Comparison of ENCODE assay signal across 33 cellular contexts in genomic region chr4:15914736-15915135, GRCh38. TPM values are rescaled to one million over a fixed set of nuclear protein-coding genes. Genes with fewer than 3 reads are reported as not detected.
DNase-seq lines count a peak whose midpoint lies in the region; ATAC-seq and TF ChIP-seq lines count a peak whose summit lies in the region.
"Had no signal": no experiment of that assay in that cellular context is flagged by ENCODE, and none has a peak within 500 bp of the region (broad histone marks: within the 10 kb centered on the region; RNA-seq: fewer than 3 reads in every experiment).

No MANE protein-coding gene starts in this region.

- H3K4me3 Mint-ChIP-seq in activated naive CD4-positive, alpha-beta T cell treated with anti-CD3 and anti-CD28 coated beads, Interleukin-2, amount 10 ng/mL, durations not matched to agents 7 days and 5 days: no peak overlapping the region
- H3K4me3 Mint-ChIP-seq: activated CD4-positive, alpha-beta T cell treated with anti-CD3 and anti-CD28 coated beads, Interleukin-2, amount 10 ng/mL, durations not matched to agents 7 days and 5 days; activated T-cell treated with anti-CD3 and anti-CD28 coated beads, Interleukin-2, amount 50 U/mL, for 4 hours; HFFc6; memory B cell; stimulated activated naive CD8-positive, alpha-beta T cell treated with anti-CD3 and anti-CD28 coated beads, Interleukin-15, Interleukin-2, amounts not matched to agents 100 ng/mL and 50 ng/mL, for 24 hours had no signal

- peak; percentile 60 to 81 for ATAC-seq in activated naive CD4-positive, alpha-beta T cell treated with anti-CD3 and anti-CD28 coated beads, Interleukin-2, amount 50 U/mL, for 72 hours
- peak; percentile 53 for ATAC-seq in stimulated activated naive CD8-positive, alpha-beta T cell treated with anti-CD3 and anti-CD28 coated beads, Interleukin-15, Interleukin-2, amounts not matched to agents 100 U/mL and 50 U/mL, for 24 hours
- no peak for ATAC-seq in GM21526 (IDR thresholded peaks at IDR 0.05; ENCODE audit: low FRiP score, unreplicated experiment)
- ATAC-seq: left lobe of liver had no signal

- peak overlapping the region; percentile 83 for H3K27ac ChIP-seq in RWPE1
- H3K27ac ChIP-seq in epithelial cell of prostate: peak overlapping the region; percentile 98
- H3K27ac ChIP-seq: parathyroid adenoma, Peyer's patch, SJCRH30, skin epidermis, thoracic aorta, uterus had no signal

- DNase-seq in activated naive CD4-positive, alpha-beta T cell treated with anti-CD3 and anti-CD28 coated beads, Interleukin-2, amount 50 U/mL, for 72 hours (ENCODE audit: low spot score in 2 of 2): no peak
- DNase-seq in activated naive CD4-positive, alpha-beta T cell treated with anti-CD3 and anti-CD28 coated beads, Interleukin-2, amount 10 ng/mL, durations not matched to agents 7 days and 5 days: no peak
- no peak for DNase-seq in RWPE1 (ENCODE audit: low spot score)
- no peak for DNase-seq in epithelial cell of prostate (ENCODE audit: low read depth, low spot score)
- no peak for DNase-seq in stimulated activated naive CD8-positive, alpha-beta T cell treated with anti-CD3 and anti-CD28 coated beads, Interleukin-15, Interleukin-2, amounts not matched to agents 100 U/mL and 50 U/mL, for 24 hours
- DNase-seq in GM10266 (ENCODE audit: extremely low spot score): no peak
- DNase-seq in ureter (ENCODE audit: low spot score): no peak
- DNase-seq: activated CD4-positive, alpha-beta T cell treated with anti-CD3 and anti-CD28 coated beads, Interleukin-2, amount 10 ng/mL, durations not matched to agents 7 days and 5 days; activated naive CD4-positive, alpha-beta T cell; activated T-cell treated with anti-CD3 and anti-CD28 coated beads, Interleukin-2, amount 50 U/mL, for 4 hours; amniotic stem cell; glutamatergic neuron; GOT3; KBM-7; NCI-H1417; NCI-H2029 treated with DMSO at 0.1 percent for 48 hours; NCI-H524 treated with DMSO at 0.1 percent for 48 hours; Peyer's patch; retina; SJCRH30; SW 1271; T1000; uterus had no signal

- CTCF ChIA-PET in activated naive CD4-positive, alpha-beta T cell treated with anti-CD3 and anti-CD28 coated beads, Interleukin-2, amount 10 ng/mL, durations not matched to agents 7 days and 5 days (lab: Charles Lee): no interaction called here
- CTCF ChIA-PET in RWPE1 (lab: Yijun Ruan, JAX): no interaction called here

- H3K27me3 Mint-ChIP-seq in activated naive CD4-positive, alpha-beta T cell treated with anti-CD3 and anti-CD28 coated beads, Interleukin-2, amount 10 ng/mL, durations not matched to agents 7 days and 5 days: peaks cover 14% of the 10 kb centered on the region

- POLR2A ChIA-PET in RWPE1 (lab: Yijun Ruan, JAX; ENCODE audit: low non-redundant PET): no interaction called here

- H3K36me3 Mint-ChIP-seq in activated naive CD4-positive, alpha-beta T cell treated with anti-CD3 and anti-CD28 coated beads, Interleukin-2, amount 50 U/mL, for 72 hours: no peaks in the 10 kb centered on the region
- H3K36me3 Mint-ChIP-seq in activated naive CD4-positive, alpha-beta T cell treated with anti-CD3 and anti-CD28 coated beads, Interleukin-2, amount 10 ng/mL, durations not matched to agents 7 days and 5 days: no peaks in the 10 kb centered on the region
- H3K36me3 Mint-ChIP-seq: memory B cell had no signal

- peaks cover 4 to 5% of the 10 kb centered on the region in 2 donors for H3K9me3 Mint-ChIP-seq in activated naive CD4-positive, alpha-beta T cell treated with anti-CD3 and anti-CD28 coated beads, Interleukin-2, amount 50 U/mL, for 72 hours
- H3K9me3 Mint-ChIP-seq in activated naive CD4-positive, alpha-beta T cell treated with anti-CD3 and anti-CD28 coated beads, Interleukin-2, amount 10 ng/mL, durations not matched to agents 7 days and 5 days: peaks cover 4% of the 10 kb centered on the region
- H3K9me3 Mint-ChIP-seq: activated CD4-positive, alpha-beta T cell treated with anti-CD3 and anti-CD28 coated beads, Interleukin-2, amount 10 ng/mL, durations not matched to agents 7 days and 5 days; HFFc6 had no signal

- no peak for TF ChIP-seq CTCF in RWPE1 (conservative IDR thresholded peaks at IDR 0.05; ENCODE audit: low read depth)
- no peak for TF ChIP-seq CTCF in GM10266 (IDR thresholded peaks at IDR 0.05; ENCODE audit: control insufficient read depth, insufficient read depth, low read depth, missing control alignments)

- H3K27ac Mint-ChIP-seq in activated naive CD4-positive, alpha-beta T cell treated with anti-CD3 and anti-CD28 coated beads, Interleukin-2, amount 50 U/mL, for 72 hours: no peak overlapping the region
- no peak overlapping the region for H3K27ac Mint-ChIP-seq in activated naive CD4-positive, alpha-beta T cell treated with anti-CD3 and anti-CD28 coated beads, Interleukin-2, amount 10 ng/mL, durations not matched to agents 7 days and 5 days
- H3K27ac Mint-ChIP-seq: activated CD4-positive, alpha-beta T cell treated with anti-CD3 and anti-CD28 coated beads, Interleukin-2, amount 10 ng/mL, durations not matched to agents 7 days and 5 days; memory B cell; stimulated activated naive CD8-positive, alpha-beta T cell treated with anti-CD3 and anti-CD28 coated beads, Interleukin-15, Interleukin-2, amounts not matched to agents 100 ng/mL and 50 ng/mL, for 24 hours had no signal

- H3K4me1 Mint-ChIP-seq in activated naive CD4-positive, alpha-beta T cell treated with anti-CD3 and anti-CD28 coated beads, Interleukin-2, amount 10 ng/mL, durations not matched to agents 7 days and 5 days: no peaks in the 10 kb centered on the region
- H3K4me1 Mint-ChIP-seq: activated CD4-positive, alpha-beta T cell treated with anti-CD3 and anti-CD28 coated beads, Interleukin-2, amount 10 ng/mL, durations not matched to agents 7 days and 5 days; memory B cell had no signal

RNA-seq across cellular contexts. Expression of gene FGFBP1, which starts 23.8 kb away (rescaled TPM):
- not detected for total RNA-seq in activated naive CD4-positive, alpha-beta T cell treated with anti-CD3 and anti-CD28 coated beads, Interleukin-2, amount 50 U/mL, for 72 hours
- not detected for total RNA-seq in ureter
- total RNA-seq: activated CD4-positive, alpha-beta T cell treated with anti-CD3 and anti-CD28 coated beads, Interleukin-2, amount 10 ng/mL, durations not matched to agents 7 days and 5 days; activated T-cell treated with anti-CD3 and anti-CD28 coated beads, Interleukin-2, amount 50 U/mL, for 4 hours; endothelial cell of umbilical vein; HFFc6; left lobe of liver; SJCRH30; thoracic aorta; uterus had no signal

RNA-seq across cellular contexts. Expression of gene FGFBP2, which starts 48.2 kb away (rescaled TPM):
- total RNA-seq in activated naive CD4-positive, alpha-beta T cell treated with anti-CD3 and anti-CD28 coated beads, Interleukin-2, amount 50 U/mL, for 72 hours: 1 to 10 TPM; 1.2 to 5.6 TPM
- not detected for total RNA-seq in ureter
- total RNA-seq: endothelial cell of umbilical vein, HFFc6, M059J, Peyer's patch, SJCRH30, thoracic aorta had no signal
